ENCODE assay signal across 1 cellular context in genomic region chr6:24914082-24914481, GRCh38. TPM values are rescaled to one million over a fixed set of nuclear protein-coding genes. Genes with fewer than 3 reads are reported as not detected.
"Had no signal": no experiment of that assay in that cellular context is flagged by ENCODE, and none has a peak within 500 bp of the region (broad histone marks: within the 10 kb centered on the region; RNA-seq: fewer than 3 reads in every experiment).

No MANE protein-coding gene starts in this region.

RNA-seq across cellular contexts. Expression of gene RIPOR2, which starts 21.7 kb away (rescaled TPM):
- polyA plus RNA-seq: foreskin keratinocyte had no signal
